17 cellular contexts compared by ENCODE assay signal in the genomic region with DNA sequence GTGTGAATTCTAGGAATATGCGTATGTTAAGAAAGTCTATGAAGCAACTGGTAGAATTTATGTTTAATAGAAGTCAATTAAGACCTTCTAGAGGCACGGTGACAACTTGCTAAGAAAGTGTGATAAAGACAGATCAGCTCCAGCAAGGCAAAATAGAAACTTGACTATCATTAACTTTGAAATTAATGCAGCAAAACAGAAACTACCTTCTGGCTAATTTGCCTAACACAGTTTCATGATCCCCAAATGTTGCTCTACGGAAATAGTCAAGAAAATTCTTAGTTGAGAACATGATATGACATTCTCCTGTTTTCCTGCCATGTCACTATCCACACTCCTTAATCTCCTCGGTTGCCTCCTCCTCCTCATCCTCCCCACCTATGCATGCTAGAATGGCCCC. TPM values are rescaled to one million over a fixed set of nuclear protein-coding genes. Genes with fewer than 3 reads are reported as not detected.
A peak's percentile ranks its signal among the peaks of the same experiment; 100 is the strongest.
DNase-seq lines count a peak whose midpoint lies in the region; ATAC-seq and TF ChIP-seq lines count a peak whose summit lies in the region.
"Had no signal": no experiment of that assay in that cellular context is flagged by ENCODE, and none has a peak within 500 bp of the region (broad histone marks: within the 10 kb centered on the region; RNA-seq: fewer than 3 reads in every experiment).

No MANE protein-coding gene starts in this region.

- ATAC-seq in GM18870 (IDR thresholded peaks at IDR 0.05; ENCODE audit: unreplicated experiment) (peak; percentile 48), HG02610 (IDR thresholded peaks at IDR 0.05; ENCODE audit: unreplicated experiment) (peak; percentile 19)
- ATAC-seq: A549; activated CD8-positive, alpha-beta T cell treated with anti-CD3 and anti-CD28 coated beads, Interleukin-2, amount 10 ng/mL, durations not matched to agents 7 days and 5 days; lower lobe of right lung had no signal

- no peaks in the 10 kb centered on the region for H3K27me3 ChIP-seq in DOHH2 (ENCODE audit: control insufficient read depth, low read length)
- H3K27me3 ChIP-seq: adrenal gland had no signal

- H3K9me3 ChIP-seq in DOHH2 (ENCODE audit: control insufficient read depth, insufficient read depth, low read length) = peaks cover 4% of the 10 kb centered on the region; the same call in 1 of the 2 replicates
- H3K9me3 ChIP-seq: A549, adrenal gland, lower lobe of right lung had no signal

- H3K36me3 ChIP-seq in DOHH2 (ENCODE audit: control insufficient read depth, low read length) = peaks cover 8% of the 10 kb centered on the region
- H3K36me3 ChIP-seq: adrenal gland, lower lobe of right lung had no signal

- no peak for TF ChIP-seq POLR2A in erythroblast (IDR thresholded peaks at IDR 0.05; ENCODE audit: low read length)

- no peaks in the 10 kb centered on the region for H3K9me2 ChIP-seq in DOHH2 (replicated peaks; ENCODE audit: control insufficient read depth, low read length)

- H3K79me2 ChIP-seq in DOHH2 (ENCODE audit: control insufficient read depth, low read length) = peaks cover 84% of the 10 kb centered on the region

- peak; percentile 62 for DNase-seq in NAMALWA (ENCODE audit: low spot score)
- no peak for DNase-seq in central memory CD4-positive, alpha-beta T cell
- no peak for DNase-seq in cerebellum (ENCODE audit: low spot score)
- DNase-seq in COLO829 (ENCODE audit: low spot score) = no peak
- no peak for DNase-seq in erythroblast (lab: John Stamatoyannopoulos, UW)
- DNase-seq: activated CD8-positive, alpha-beta T cell treated with anti-CD3 and anti-CD28 coated beads, Interleukin-2, amount 10 ng/mL, durations not matched to agents 7 days and 5 days; adrenal gland; CD4-positive, alpha-beta T cell; lower lobe of right lung; NCI-H1436; NCI-H446; nephron progenitor cell had no signal

- peak overlapping the region; percentile 45 for H3K27ac ChIP-seq in DOHH2 (ENCODE audit: low read depth, low read length)
- H3K27ac ChIP-seq: adrenal gland, lower lobe of right lung, SK-N-MC had no signal

- peaks cover 58% of the 10 kb centered on the region for H3K4me1 ChIP-seq in DOHH2 (ENCODE audit: control insufficient read depth, low read length)

- H3K4me2 ChIP-seq in DOHH2 (ENCODE audit: low read length) = peak overlapping the region; percentile 75

- no peak for TF ChIP-seq CTCF in DOHH2 (IDR thresholded peaks at IDR 0.05; ENCODE audit: low read depth, low read length, poor library complexity, severe bottlenecking)

- H3K4me3 ChIP-seq in DOHH2 (ENCODE audit: low read length) = peak overlapping the region; percentile 56
- H3K4me3 ChIP-seq: A549, adrenal gland, lower lobe of right lung, SK-N-MC had no signal

- no peaks in the 10 kb centered on the region for H4K20me1 ChIP-seq in DOHH2 (ENCODE audit: control insufficient read depth, insufficient read depth, low read depth, low read length)

- H3F3A ChIP-seq in DOHH2 (ENCODE audit: control insufficient read depth, insufficient read depth) = peaks cover 15% of the 10 kb centered on the region

RNA-seq across cellular contexts. Expression of a gene that starts 4.2 kb away (rescaled TPM):
- total RNA-seq in cerebellum = 65.3 TPM
